In the genomic region with DNA sequence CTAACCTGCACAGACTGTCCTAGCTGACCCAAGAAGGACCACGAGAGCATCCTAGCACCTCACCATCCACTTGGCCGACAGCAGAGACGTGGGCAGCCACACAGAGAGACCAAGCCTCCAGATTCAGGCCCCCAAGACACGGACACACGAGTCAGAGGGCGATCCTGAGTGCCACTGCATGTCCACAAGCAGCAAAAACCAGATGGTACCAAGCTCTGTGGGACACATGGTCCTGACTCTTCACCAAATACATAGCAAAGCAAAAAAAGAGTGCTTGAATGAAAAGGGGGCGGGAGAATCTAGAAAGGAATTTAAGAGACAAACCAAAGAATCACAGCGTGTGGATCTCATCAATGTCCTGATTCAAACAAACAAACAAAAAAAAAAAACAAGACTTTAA, we compare ENCODE assay signal across 1 cellular context.
TF ChIP-seq lines count a peak whose summit lies in the region.

No MANE protein-coding gene starts in this region.

TF ChIP-seq in endothelial cell of umbilical vein, 7 proteins besides CTCF, POLR2A, EP300 and RAD21 (continued from another document):
- no peak for TF ChIP-seq GATA2 (IDR thresholded peaks at IDR 0.05; ENCODE audit: insufficient read depth, insufficient read length, low read depth, low read length)
- no peak for TF ChIP-seq FOS (IDR thresholded peaks at IDR 0.05; ENCODE audit: borderline replicate concordance, insufficient read depth, low read length)
- TF ChIP-seq MYC (IDR thresholded peaks at IDR 0.05; ENCODE audit: low read depth, low read length), result no peak
- TF ChIP-seq EZH2 (IDR thresholded peaks at IDR 0.05; ENCODE audit: borderline replicate concordance, low read depth, low read length, severe bottlenecking), result no peak
- TF ChIP-seq JUN (IDR thresholded peaks at IDR 0.05; ENCODE audit: borderline replicate concordance, insufficient read depth, insufficient read length, low read depth), result no peak
